ENCODE assay signal across 34 cellular contexts in the genomic region with DNA sequence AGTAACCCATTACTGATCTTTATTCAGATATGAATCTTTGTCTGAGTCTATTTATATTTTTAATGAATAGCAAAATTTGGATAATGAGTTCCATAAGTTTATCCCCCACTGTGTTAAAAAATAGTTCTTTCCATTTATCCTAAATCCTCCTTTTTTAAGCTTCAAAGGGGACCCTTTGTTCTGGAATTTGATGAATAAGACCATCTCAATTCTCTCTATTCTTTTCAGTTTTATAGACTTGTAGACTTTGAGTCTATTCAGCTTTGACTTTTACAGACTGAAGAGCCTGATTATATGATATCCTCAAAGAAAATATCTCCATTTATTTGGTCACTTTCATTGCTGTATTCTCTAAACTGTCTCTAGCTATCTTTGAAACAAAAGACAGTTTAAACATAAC.
DNase-seq lines count a peak whose midpoint lies in the region; ATAC-seq and FAIRE-seq lines count a peak whose summit lies in the region.
"Had no signal": no experiment of that assay in that cellular context is flagged by ENCODE, and none has a peak within 500 bp of the region (broad histone marks: within the 10 kb centered on the region; RNA-seq: fewer than 3 reads in every experiment).

No MANE protein-coding gene starts in this region.

- peaks cover 3 to 5% of the 10 kb centered on the region in 2 donors for H3K4me1 ChIP-seq in neuronal stem cell (ENCODE audit: control insufficient read depth in 2 of 2, insufficient read depth in 1 of 2, low read depth in 1 of 2, low read length in 2 of 2)
- H3K4me1 ChIP-seq: A549; BE2C; BLaER1; BLaER1 treated with 17β-estradiol and CSF1 and Interleukin-3, amounts not matched to agents 10 nM and 100 nM; Caco-2 had no signal

- H3K9ac ChIP-seq in neuronal stem cell (ENCODE audit: low read depth, low read length, poor library complexity): no peak overlapping the region
- H3K9ac ChIP-seq: BLaER1; BLaER1 treated with 17β-estradiol and CSF1 and Interleukin-3, amounts not matched to agents 10 nM and 100 nM had no signal

- no peak overlapping the region for H4K8ac ChIP-seq in neuronal stem cell (ENCODE audit: low read depth, low read length)

- no peak overlapping the region for H3K4me2 ChIP-seq in neuronal stem cell (ENCODE audit: insufficient read depth, low read length, poor library complexity, severe bottlenecking)
- H3K4me2 ChIP-seq: A549; BLaER1; BLaER1 treated with 17β-estradiol and CSF1 and Interleukin-3, amounts not matched to agents 10 nM and 100 nM had no signal

- H2BK15ac ChIP-seq in neuronal stem cell (ENCODE audit: low read length): no peak overlapping the region

- no peak overlapping the region for H4K91ac ChIP-seq in neuronal stem cell (ENCODE audit: low read depth, low read length, poor library complexity)

- peak; percentile 49 for DNase-seq in COLO829 (ENCODE audit: low spot score)
- peak; percentile 31 for DNase-seq in SK-MEL-5 (ENCODE audit: low read depth, low spot score)
- no peak for DNase-seq in neuronal stem cell (ENCODE audit: low spot score)
- DNase-seq in NCI-H1694 (lab: John Stamatoyannopoulos, UW): no peak
- no peak for DNase-seq in GM03348 (ENCODE audit: low spot score)
- DNase-seq in left ventricle myocardium superior: no peak
- DNase-seq: 8988T; ACHN; AML-193; BE2C; C1 segment of cervical spinal cord; Caco-2; Calu3; CD4-positive, alpha-beta memory T cell; CD4-positive, alpha-beta T cell; CD4-positive, CD25-positive, alpha-beta regulatory T cell; CD8-positive, alpha-beta memory T cell; CD8-positive, alpha-beta T cell; COR-L47; DMS 273 treated with DMSO at 0.1 percent for 48 hours; DMS153; DMS53; DMS79; DMS79 treated with DMSO at 0.1 percent for 48 hours; DND-41; EL had no signal

- in situ Hi-C loops in SK-MEL-5 (cut with HindIII; ENCODE audit: low pct_unique_long_range_greater_than_20kb, low sequenced_read_pairs): no loop called here

- H3K4me3 ChIP-seq in neuronal stem cell (ENCODE audit: low read length in 2 of 2): no peak overlapping the region
- H3K4me3 ChIP-seq: A549; BLaER1; BLaER1 treated with 17β-estradiol and CSF1 and Interleukin-3, amounts not matched to agents 10 nM and 100 nM had no signal

- H3K36me3 ChIP-seq in neuronal stem cell (replicated peaks in 1 of 2; ENCODE audit: control insufficient read depth in 2 of 2, insufficient read depth in 2 of 2, low read length in 2 of 2): peaks cover 0 to 4% of the 10 kb centered on the region in 2 donors
- H3K36me3 ChIP-seq: BE2C; BLaER1; BLaER1 treated with 17β-estradiol and CSF1 and Interleukin-3, amounts not matched to agents 10 nM and 100 nM had no signal

- H3K18ac ChIP-seq in neuronal stem cell (ENCODE audit: low read length): no peak overlapping the region

- no peak overlapping the region for H2AFZ ChIP-seq in neuronal stem cell (ENCODE audit: low read length)

- H2BK120ac ChIP-seq in neuronal stem cell (ENCODE audit: low read depth, low read length): no peak overlapping the region

- H3K79me1 ChIP-seq in neuronal stem cell (ENCODE audit: low read depth, low read length): no peaks in the 10 kb centered on the region

- no peak overlapping the region for H3K27ac ChIP-seq in neuronal stem cell (replicated peaks; ENCODE audit: low read length)
- H3K27ac ChIP-seq: 22Rv1; A549; BLaER1; BLaER1 treated with 17β-estradiol and CSF1 and Interleukin-3, amounts not matched to agents 10 nM and 100 nM; C4-2B had no signal

- H2BK12ac ChIP-seq in neuronal stem cell (ENCODE audit: low read length): peak overlapping the region; percentile 16

- no peak for ATAC-seq in left ventricle myocardium superior
- no peak for ATAC-seq in GM18520 (IDR thresholded peaks at IDR 0.05; ENCODE audit: unreplicated experiment)
- ATAC-seq: A549; CD8-positive, alpha-beta T cell had no signal

- intact Hi-C loops in left ventricle myocardium superior (cut with micrococcal nuclease): no loop called here

- H3K14ac ChIP-seq in neuronal stem cell (ENCODE audit: low read length): no peak overlapping the region

- peak; percentile 88 for FAIRE-seq in islet of Langerhans (lab: Jason Lieb, UNC)
- FAIRE-seq: A204.1, A549 had no signal

- H3K9me3 ChIP-seq in neuronal stem cell (replicated peaks in 1 of 2; ENCODE audit: control insufficient read depth in 2 of 2, insufficient read depth in 1 of 2, low read depth in 1 of 2, low read length in 2 of 2): no peaks in the 10 kb centered on the region
- H3K9me3 ChIP-seq: A549; BE2C; BLaER1; BLaER1 treated with 17β-estradiol and CSF1 and Interleukin-3, amounts not matched to agents 10 nM and 100 nM; Caco-2 had no signal

- no peaks in the 10 kb centered on the region for H3K27me3 ChIP-seq in neuronal stem cell (ENCODE audit: control insufficient read depth in 3 of 3, insufficient read depth in 3 of 3, low read depth in 1 of 3, low read length in 3 of 3)
- H3K27me3 ChIP-seq: BE2C; BLaER1; BLaER1 treated with 17β-estradiol and CSF1 and Interleukin-3, amounts not matched to agents 10 nM and 100 nM had no signal

- no peak overlapping the region for H3K23ac ChIP-seq in neuronal stem cell (ENCODE audit: low read depth, low read length, poor library complexity)

- no peak overlapping the region for H3K4ac ChIP-seq in neuronal stem cell (ENCODE audit: low read length)

- H2AK5ac ChIP-seq in neuronal stem cell (ENCODE audit: low read depth, low read length): no peak overlapping the region

- no peak overlapping the region for H2BK5ac ChIP-seq in neuronal stem cell (ENCODE audit: low read length)

Comparison
In these comparisons a context has a peak if more than half of its experiments do, and no peak if none do; other contexts are left out.
1. DNase-seq: peak in COLO829 (single experiment) and SK-MEL-5 (single experiment); none in neuronal stem cell (single experiment), NCI-H1694 (single experiment), GM03348 (single experiment) and left ventricle myocardium superior (single experiment).